8 cellular contexts compared by ENCODE assay signal in genomic region chr20:653110-653589, GRCh38. TPM values are rescaled to one million over a fixed set of nuclear protein-coding genes. Genes with fewer than 3 reads are reported as not detected.
DNase-seq lines count a peak whose midpoint lies in the region; ATAC-seq and TF ChIP-seq lines count a peak whose summit lies in the region.

Gene SRXN1, minus strand, starts transcription at chr20:653200. Its CDS starts 15 bp downstream, at chr20:653185.

- in situ Hi-C loops in Panc1 (cut with HindIII; ENCODE audit: low pct_unique_long_range_greater_than_20kb, low sequenced_read_pairs) = no loop called here

- H3K27ac ChIP-seq in Panc1 (ENCODE audit: low read length) (peak within 1 kb of the TSS; percentile 88), fibroblast of lung (ENCODE audit: insufficient read depth, low read length) (peak within 1 kb of the TSS; percentile 93)

- peak within 1 kb of the TSS; percentile 81 for H3K27ac Mint-ChIP-seq in activated T-helper 1 cell treated with anti-CD3 and anti-CD28 coated beads, Interleukin-12 subunit alpha, Interleukin-12 subunit beta, Interleukin-2, Interleukin-4 antibody, amounts not matched to agents 30 ng/mL and 10 ng/mL and 1 ng/mL, durations not matched to agents 14 hours and 24 hours and 36 hours
- peak within 1 kb of the TSS; percentile 68 to 76 for H3K27ac Mint-ChIP-seq in natural killer cell

- H3K9me3 ChIP-seq in Panc1 (ENCODE audit: control insufficient read depth, insufficient read depth, low read depth, low read length) (no peaks in the 10 kb centered on the region), fibroblast of lung (ENCODE audit: control insufficient read depth, insufficient read depth, low read depth, low read length) (no peaks in the 10 kb centered on the region)

- peaks cover 2% of the 10 kb centered on the region; the same call in 1 of the 2 replicates for H3K36me3 ChIP-seq in Panc1 (ENCODE audit: control insufficient read depth, insufficient read depth, low read length)
- peaks cover 15% of the 10 kb centered on the region for H3K36me3 ChIP-seq in fibroblast of lung (ENCODE audit: control insufficient read depth, insufficient read depth, low read length)

- TF ChIP-seq CTCF in Panc1 (IDR thresholded peaks at IDR 0.05) (peak; percentile 92), fibroblast of lung (conservative IDR thresholded peaks at IDR 0.05 in 1 of 2, IDR thresholded peaks at IDR 0.05 in 1 of 2; ENCODE audit: low read depth in 1 of 2, low read length in 2 of 2) (peak in 1 of 2 donors; percentile 26), natural killer cell (IDR thresholded peaks at IDR 0.05) (peak; percentile 64)

- H3K79me2 ChIP-seq in fibroblast of lung (ENCODE audit: control insufficient read depth, insufficient read depth, low read length) = peaks cover 30% of the 10 kb centered on the region

- ATAC-seq in GM19328 (IDR thresholded peaks at IDR 0.05; ENCODE audit: unreplicated experiment) = peak; percentile 71
- peak; percentile 82 for ATAC-seq in HG03520 (IDR thresholded peaks at IDR 0.05; ENCODE audit: unreplicated experiment)
- ATAC-seq in Panc1 = peak; percentile 95
- peak; percentile 93 to 97 (median 94) for ATAC-seq in natural killer cell

- no peaks in the 10 kb centered on the region for H3K9me3 Mint-ChIP-seq in activated T-helper 1 cell treated with anti-CD3 and anti-CD28 coated beads, Interleukin-12 subunit alpha, Interleukin-12 subunit beta, Interleukin-2, Interleukin-4 antibody, amounts not matched to agents 30 ng/mL and 10 ng/mL and 1 ng/mL, durations not matched to agents 14 hours and 24 hours and 36 hours
- no peaks in the 10 kb centered on the region for H3K9me3 Mint-ChIP-seq in natural killer cell

- H3K4me3 ChIP-seq in Panc1 (ENCODE audit: low read depth in 2 of 2, low read length in 2 of 2) = peak within 1 kb of the TSS; percentile 83 to 97
- H3K4me3 ChIP-seq in fibroblast of lung (replicated peaks in 1 of 4; ENCODE audit: control extremely low read depth in 1 of 4, insufficient read depth in 1 of 4, low read depth in 3 of 4, low read length in 4 of 4) = peak within 1 kb of the TSS; percentile 89 to 97 (median 93)

- H3K27me3 ChIP-seq in Panc1 (ENCODE audit: control insufficient read depth, insufficient read depth, low read length) = no peaks in the 10 kb centered on the region
- H3K27me3 ChIP-seq in fibroblast of lung (ENCODE audit: control insufficient read depth, insufficient read depth, low read length) = no peaks in the 10 kb centered on the region

- no peaks in the 10 kb centered on the region for H4K20me1 ChIP-seq in fibroblast of lung (ENCODE audit: control insufficient read depth, extremely low read depth, insufficient read depth, low read length)

- DNase-seq in CMK (ENCODE audit: low read depth) (peak; percentile 90), Panc1 (ENCODE audit: low read depth, low spot score) (no peak), fibroblast of lung (ENCODE audit: low read depth in 2 of 2) (peak; percentile 92 to 95), natural killer cell (peak; percentile 85)
- DNase-seq in activated T-helper 1 cell treated with anti-CD3 and anti-CD28 coated beads, Interleukin-12 subunit alpha, Interleukin-12 subunit beta, Interleukin-2, Interleukin-4 antibody, amounts not matched to agents 30 ng/mL and 10 ng/mL and 1 ng/mL, durations not matched to agents 14 hours and 24 hours and 36 hours (ENCODE audit: low spot score) = peak; percentile 80
- peak; percentile 4 to 40 (median 28) for DNase-seq in stimulated activated naive CD4-positive, alpha-beta T cell (lab: John Stamatoyannopoulos, UW)

- H3K4me1 ChIP-seq in Panc1 (ENCODE audit: control insufficient read depth, insufficient read depth, low read length) = peaks cover 17% of the 10 kb centered on the region
- H3K4me1 ChIP-seq in fibroblast of lung (ENCODE audit: control insufficient read depth, extremely low read depth, insufficient read depth, low read length) = peaks cover 11% of the 10 kb centered on the region

- peak within 1 kb of the TSS; percentile 87 for H3K4me3 Mint-ChIP-seq in activated T-helper 1 cell treated with anti-CD3 and anti-CD28 coated beads, Interleukin-12 subunit alpha, Interleukin-12 subunit beta, Interleukin-2, Interleukin-4 antibody, amounts not matched to agents 30 ng/mL and 10 ng/mL and 1 ng/mL, durations not matched to agents 14 hours and 24 hours and 36 hours
- peak within 1 kb of the TSS; percentile 85 for H3K4me3 Mint-ChIP-seq in natural killer cell

- CTCF ChIA-PET in Panc1 (lab: Charles Lee) = no interaction called here

- BruUV-seq in Panc1 (replicated peaks; lab: Mats Ljungman, UMichigan) = no TSS peak

- intact Hi-C loops in Panc1 (cut with micrococcal nuclease; ENCODE audit: unreplicated experiment) (loop anchor here (2.0 kb wide), 1 partner anchor 76 kb away; no protein-coding TSS in a partner anchor), natural killer cell (cut with micrococcal nuclease) (loop anchor here (5.0 kb wide), 1 partner anchor 179 kb away; the partner anchor contains the start of gene FAM110A)
- intact Hi-C loops in activated T-helper 1 cell treated with anti-CD3 and anti-CD28 coated beads, Interleukin-12 subunit alpha, Interleukin-12 subunit beta, Interleukin-2, Interleukin-4 antibody, amounts not matched to agents 30 ng/mL and 10 ng/mL and 1 ng/mL, durations not matched to agents 14 hours and 24 hours and 36 hours (cut with micrococcal nuclease) = loop anchor here (1.0 to 10.0 kb wide), 5 partner anchors 8 to 188 kb away; partner anchors contain the start of genes CSNK2A1, FAM110A and TBC1D20

- POLR2A ChIA-PET in Panc1 (lab: Charles Lee) = no interaction called here

- H3K4me1 Mint-ChIP-seq in activated T-helper 1 cell treated with anti-CD3 and anti-CD28 coated beads, Interleukin-12 subunit alpha, Interleukin-12 subunit beta, Interleukin-2, Interleukin-4 antibody, amounts not matched to agents 30 ng/mL and 10 ng/mL and 1 ng/mL, durations not matched to agents 14 hours and 24 hours and 36 hours (ENCODE audit: low read depth) = peaks cover 35% of the 10 kb centered on the region
- H3K4me1 Mint-ChIP-seq in natural killer cell = peaks cover 39 to 48% of the 10 kb centered on the region in 2 donors

- H3K27me3 Mint-ChIP-seq in activated T-helper 1 cell treated with anti-CD3 and anti-CD28 coated beads, Interleukin-12 subunit alpha, Interleukin-12 subunit beta, Interleukin-2, Interleukin-4 antibody, amounts not matched to agents 30 ng/mL and 10 ng/mL and 1 ng/mL, durations not matched to agents 14 hours and 24 hours and 36 hours (ENCODE audit: insufficient read depth) = peaks cover 16% of the 10 kb centered on the region
- peaks cover 11 to 16% of the 10 kb centered on the region in 2 donors for H3K27me3 Mint-ChIP-seq in natural killer cell (ENCODE audit: low read depth in 2 of 2)

- peak within 1 kb of the TSS; percentile 97 for H3K4me2 ChIP-seq in fibroblast of lung (ENCODE audit: extremely low read depth, insufficient read depth, low read length)

- peaks cover 23% of the 10 kb centered on the region for H3K36me3 Mint-ChIP-seq in activated T-helper 1 cell treated with anti-CD3 and anti-CD28 coated beads, Interleukin-12 subunit alpha, Interleukin-12 subunit beta, Interleukin-2, Interleukin-4 antibody, amounts not matched to agents 30 ng/mL and 10 ng/mL and 1 ng/mL, durations not matched to agents 14 hours and 24 hours and 36 hours (ENCODE audit: low read depth)
- no peaks in the 10 kb centered on the region for H3K36me3 Mint-ChIP-seq in natural killer cell

- H3K9ac ChIP-seq in fibroblast of lung (ENCODE audit: insufficient read depth, low read length) = peak within 1 kb of the TSS; percentile 93

- peak within 1 kb of the TSS; percentile 79 for H2AFZ ChIP-seq in fibroblast of lung (ENCODE audit: low read length)

RNA-seq across cellular contexts. Expression of gene SRXN1, which starts in this region (rescaled TPM):
- total RNA-seq in Panc1 (2021; ENCODE audit: unreplicated experiment) (34.5 TPM), fibroblast of lung (58.6 and 91.2 TPM in 2 replicates), natural killer cell (10 to 100 TPM in 2 of 3 donors, 1 to 10 TPM in 1; 9.1 to 16.7 (median 11.6) TPM)
- 27.6 TPM for polyA plus RNA-seq in Panc1 (2012; ENCODE audit: insufficient read length)
- total RNA-seq in activated T-helper 1 cell treated with anti-CD3 and anti-CD28 coated beads, Interleukin-12 subunit alpha, Interleukin-12 subunit beta, Interleukin-2, Interleukin-4 antibody, amounts not matched to agents 30 ng/mL and 10 ng/mL and 1 ng/mL, durations not matched to agents 14 hours and 24 hours and 36 hours = 28.8 and 30.2 TPM in 2 replicates
- 50.5 and 67.7 TPM in 2 replicates for polyA plus RNA-seq in fibroblast of lung
- 39.5 and 58.3 TPM in 2 replicates for polyA plus RNA-seq in fibroblast of lung (2012)
- polyA minus RNA-seq in fibroblast of lung (ENCODE audit: low replicate concordance) = 26.9 and 54.6 TPM in 2 replicates
